ENCODE assay signal across 1 cellular context in genomic region chr9:76818271-76818670, GRCh38.
TF ChIP-seq lines count a peak whose summit lies in the region.

No MANE protein-coding gene starts in this region.

TF ChIP-seq in GM23338, 12 proteins besides CTCF, POLR2A, EP300 and RAD21 (continued from another document):
- TF ChIP-seq, protein P1, sequence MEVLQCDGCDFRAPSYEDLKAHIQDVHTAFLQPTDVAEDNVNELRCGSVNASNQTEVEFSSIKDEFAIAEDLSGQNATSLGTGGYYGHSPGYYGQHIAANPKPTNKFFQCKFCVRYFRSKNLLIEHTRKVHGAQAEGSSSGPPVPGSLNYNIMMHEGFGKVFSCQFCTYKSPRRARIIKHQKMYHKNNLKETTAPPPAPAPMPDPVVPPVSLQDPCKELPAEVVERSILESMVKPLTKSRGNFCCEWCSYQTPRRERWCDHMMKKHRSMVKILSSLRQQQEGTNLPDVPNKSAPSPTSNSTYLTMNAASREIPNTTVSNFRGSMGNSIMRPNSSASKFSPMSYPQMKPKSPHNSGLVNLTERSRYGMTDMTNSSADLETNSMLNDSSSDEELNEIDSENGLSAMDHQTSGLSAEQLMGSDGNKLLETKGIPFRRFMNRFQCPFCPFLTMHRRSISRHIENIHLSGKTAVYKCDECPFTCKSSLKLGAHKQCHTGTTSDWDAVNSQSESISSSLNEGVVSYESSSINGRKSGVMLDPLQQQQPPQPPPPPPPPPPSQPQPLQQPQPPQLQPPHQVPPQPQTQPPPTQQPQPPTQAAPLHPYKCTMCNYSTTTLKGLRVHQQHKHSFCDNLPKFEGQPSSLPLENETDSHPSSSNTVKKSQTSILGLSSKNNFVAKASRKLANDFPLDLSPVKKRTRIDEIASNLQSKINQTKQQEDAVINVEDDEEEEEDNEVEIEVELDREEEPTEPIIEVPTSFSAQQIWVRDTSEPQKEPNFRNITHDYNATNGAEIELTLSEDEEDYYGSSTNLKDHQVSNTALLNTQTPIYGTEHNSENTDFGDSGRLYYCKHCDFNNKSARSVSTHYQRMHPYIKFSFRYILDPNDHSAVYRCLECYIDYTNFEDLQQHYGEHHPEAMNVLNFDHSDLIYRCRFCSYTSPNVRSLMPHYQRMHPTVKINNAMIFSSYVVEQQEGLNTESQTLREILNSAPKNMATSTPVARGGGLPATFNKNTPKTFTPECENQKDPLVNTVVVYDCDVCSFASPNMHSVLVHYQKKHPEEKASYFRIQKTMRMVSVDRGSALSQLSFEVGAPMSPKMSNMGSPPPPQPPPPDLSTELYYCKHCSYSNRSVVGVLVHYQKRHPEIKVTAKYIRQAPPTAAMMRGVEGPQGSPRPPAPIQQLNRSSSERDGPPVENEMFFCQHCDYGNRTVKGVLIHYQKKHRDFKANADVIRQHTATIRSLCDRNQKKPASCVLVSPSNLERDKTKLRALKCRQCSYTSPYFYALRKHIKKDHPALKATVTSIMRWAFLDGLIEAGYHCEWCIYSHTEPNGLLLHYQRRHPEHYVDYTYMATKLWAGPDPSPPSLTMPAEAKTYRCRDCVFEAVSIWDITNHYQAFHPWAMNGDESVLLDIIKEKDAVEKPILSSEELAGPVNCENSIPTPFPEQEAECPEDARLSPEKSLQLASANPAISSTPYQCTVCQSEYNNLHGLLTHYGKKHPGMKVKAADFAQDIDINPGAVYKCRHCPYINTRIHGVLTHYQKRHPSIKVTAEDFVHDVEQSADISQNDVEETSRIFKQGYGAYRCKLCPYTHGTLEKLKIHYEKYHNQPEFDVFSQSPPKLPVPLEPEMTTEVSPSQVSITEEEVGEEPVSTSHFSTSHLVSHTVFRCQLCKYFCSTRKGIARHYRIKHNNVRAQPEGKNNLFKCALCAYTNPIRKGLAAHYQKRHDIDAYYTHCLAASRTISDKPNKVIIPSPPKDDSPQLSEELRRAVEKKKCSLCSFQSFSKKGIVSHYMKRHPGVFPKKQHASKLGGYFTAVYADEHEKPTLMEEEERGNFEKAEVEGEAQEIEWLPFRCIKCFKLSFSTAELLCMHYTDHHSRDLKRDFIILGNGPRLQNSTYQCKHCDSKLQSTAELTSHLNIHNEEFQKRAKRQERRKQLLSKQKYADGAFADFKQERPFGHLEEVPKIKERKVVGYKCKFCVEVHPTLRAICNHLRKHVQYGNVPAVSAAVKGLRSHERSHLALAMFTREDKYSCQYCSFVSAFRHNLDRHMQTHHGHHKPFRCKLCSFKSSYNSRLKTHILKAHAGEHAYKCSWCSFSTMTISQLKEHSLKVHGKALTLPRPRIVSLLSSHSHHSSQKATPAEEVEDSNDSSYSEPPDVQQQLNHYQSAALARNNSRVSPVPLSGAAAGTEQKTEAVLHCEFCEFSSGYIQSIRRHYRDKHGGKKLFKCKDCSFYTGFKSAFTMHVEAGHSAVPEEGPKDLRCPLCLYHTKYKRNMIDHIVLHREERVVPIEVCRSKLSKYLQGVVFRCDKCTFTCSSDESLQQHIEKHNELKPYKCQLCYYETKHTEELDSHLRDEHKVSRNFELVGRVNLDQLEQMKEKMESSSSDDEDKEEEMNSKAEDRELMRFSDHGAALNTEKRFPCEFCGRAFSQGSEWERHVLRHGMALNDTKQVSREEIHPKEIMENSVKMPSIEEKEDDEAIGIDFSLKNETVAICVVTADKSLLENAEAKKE (CRISPR knock-in tag; IDR thresholded peaks at IDR 0.05): no peak
- no peak for TF ChIP-seq CREB1 (CRISPR knock-in tag; IDR thresholded peaks at IDR 0.05; ENCODE audit: low read depth)
- TF ChIP-seq, protein P2, sequence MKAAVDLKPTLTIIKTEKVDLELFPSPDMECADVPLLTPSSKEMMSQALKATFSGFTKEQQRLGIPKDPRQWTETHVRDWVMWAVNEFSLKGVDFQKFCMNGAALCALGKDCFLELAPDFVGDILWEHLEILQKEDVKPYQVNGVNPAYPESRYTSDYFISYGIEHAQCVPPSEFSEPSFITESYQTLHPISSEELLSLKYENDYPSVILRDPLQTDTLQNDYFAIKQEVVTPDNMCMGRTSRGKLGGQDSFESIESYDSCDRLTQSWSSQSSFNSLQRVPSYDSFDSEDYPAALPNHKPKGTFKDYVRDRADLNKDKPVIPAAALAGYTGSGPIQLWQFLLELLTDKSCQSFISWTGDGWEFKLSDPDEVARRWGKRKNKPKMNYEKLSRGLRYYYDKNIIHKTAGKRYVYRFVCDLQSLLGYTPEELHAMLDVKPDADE (IDR thresholded peaks at IDR 0.05): no peak
- TF ChIP-seq POLR2AphosphoS5 (IDR thresholded peaks at IDR 0.05; ENCODE audit: low read depth): no peak
